ENCODE assay signal across 1 cellular context in the genomic region with DNA sequence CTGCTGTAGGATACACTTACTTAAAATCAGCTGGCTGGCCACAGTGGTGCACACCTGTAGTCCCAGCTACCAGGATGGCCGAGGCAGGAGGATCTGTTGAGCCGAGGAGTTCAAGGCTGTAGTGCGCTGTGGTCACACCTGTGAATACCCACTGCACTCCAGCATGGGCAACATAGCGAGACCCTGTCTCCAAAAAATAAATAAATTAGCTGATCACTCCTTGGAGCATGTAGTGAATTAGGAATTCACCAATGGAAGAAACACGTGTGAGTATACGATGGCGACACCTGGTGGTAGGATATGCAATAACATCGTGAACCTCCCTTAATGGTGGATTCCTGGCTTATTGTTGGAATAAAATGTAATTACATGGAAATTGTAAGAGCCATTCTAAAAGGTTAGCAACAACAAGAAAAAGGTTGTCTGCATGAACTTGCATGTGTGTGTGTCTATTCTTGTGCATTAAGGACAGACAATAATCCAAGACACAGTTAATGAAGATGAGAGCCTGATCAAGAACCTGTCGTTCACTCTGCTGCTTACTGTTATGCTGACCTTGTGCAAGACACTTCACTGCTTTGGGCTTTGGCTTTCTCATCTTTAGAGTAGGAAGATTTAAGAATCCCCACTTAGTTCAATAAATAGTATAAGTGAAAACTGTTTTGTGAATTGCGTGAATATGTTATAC.
A peak's percentile ranks its signal among the peaks of the same experiment; 100 is the strongest.
TF ChIP-seq lines count a peak whose summit lies in the region.

No MANE protein-coding gene starts in this region.

TF ChIP-seq in K562, 482 proteins besides CTCF, POLR2A, EP300 and RAD21 (continued from another document):
- TF ChIP-seq, protein P1, sequence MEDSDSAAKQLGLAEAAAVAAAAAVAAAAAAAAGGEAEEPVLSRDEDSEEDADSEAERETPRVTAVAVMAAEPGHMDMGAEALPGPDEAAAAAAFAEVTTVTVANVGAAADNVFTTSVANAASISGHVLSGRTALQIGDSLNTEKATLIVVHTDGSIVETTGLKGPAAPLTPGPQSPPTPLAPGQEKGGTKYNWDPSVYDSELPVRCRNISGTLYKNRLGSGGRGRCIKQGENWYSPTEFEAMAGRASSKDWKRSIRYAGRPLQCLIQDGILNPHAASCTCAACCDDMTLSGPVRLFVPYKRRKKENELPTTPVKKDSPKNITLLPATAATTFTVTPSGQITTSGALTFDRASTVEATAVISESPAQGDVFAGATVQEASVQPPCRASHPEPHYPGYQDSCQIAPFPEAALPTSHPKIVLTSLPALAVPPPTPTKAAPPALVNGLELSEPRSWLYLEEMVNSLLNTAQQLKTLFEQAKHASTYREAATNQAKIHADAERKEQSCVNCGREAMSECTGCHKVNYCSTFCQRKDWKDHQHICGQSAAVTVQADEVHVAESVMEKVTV (CRISPR knock-in tag; IDR thresholded peaks at IDR 0.05) = peak; percentile 74
- TF ChIP-seq SMC3 (conservative IDR thresholded peaks at IDR 0.05; ENCODE audit: insufficient read depth, low read depth, low read length) (peak; percentile 95), SP1 (CRISPR knock-in tag; IDR thresholded peaks at IDR 0.05) (peak; percentile 18; the same call in 1 of the 2 replicates), RFX1 (IDR thresholded peaks at IDR 0.05) (no peak), ATF1 (CRISPR knock-in tag; IDR thresholded peaks at IDR 0.05) (no peak), ATF1 (tag; IDR thresholded peaks at IDR 0.05) (0 out of 2 replicates have a peak, but pooled peaks have one; percentile 31), BRF1 (IDR thresholded peaks at IDR 0.05; ENCODE audit: borderline replicate concordance, extremely low read depth, insufficient read length) (no peak), FOXK2 (conservative IDR thresholded peaks at IDR 0.05 in 1 of 2, IDR thresholded peaks at IDR 0.05 in 1 of 2; ENCODE audit: low read depth in 2 of 2) (0 out of 4 replicates have a peak, but pooled peaks of 1 of the 2 experiments have one; percentile 12), NFYB (IDR thresholded peaks at IDR 0.05; ENCODE audit: extremely low read depth, insufficient read length) (no peak), ARNT (IDR thresholded peaks at IDR 0.05) (peak in 1 of 2 experiments; percentile 52; a peak in 1 of 4 replicates), RB1 (IDR thresholded peaks at IDR 0.05; ENCODE audit: low read depth) (peak; percentile 15; the same call in 1 of the 2 replicates), NFE2 (IDR thresholded peaks at IDR 0.05; ENCODE audit: low read depth) (no peak), FOXM1 (IDR thresholded peaks at IDR 0.05; ENCODE audit: low read depth) (no peak), FOXM1 (CRISPR knock-in tag; IDR thresholded peaks at IDR 0.05; ENCODE audit: low read depth) (no peak), CC2D1A (IDR thresholded peaks at IDR 0.05) (peak; percentile 61; the same call in 1 of the 2 replicates), ZNF384 (IDR thresholded peaks at IDR 0.05; ENCODE audit: low read depth, low read length) (0 out of 2 replicates have a peak, but pooled peaks have one; percentile 32), GATAD2B (IDR thresholded peaks at IDR 0.05; ENCODE audit: borderline replicate concordance) (no peak), ELF4 (CRISPR knock-in tag; IDR thresholded peaks at IDR 0.05) (no peak), MYC (IDR thresholded peaks at IDR 0.05; ENCODE audit: low read depth, low read length) (peak; percentile 72), MYC (CRISPR knock-in tag; IDR thresholded peaks at IDR 0.05; ENCODE audit: borderline replicate concordance, low read depth) (no peak)
- TF ChIP-seq, protein P2, sequence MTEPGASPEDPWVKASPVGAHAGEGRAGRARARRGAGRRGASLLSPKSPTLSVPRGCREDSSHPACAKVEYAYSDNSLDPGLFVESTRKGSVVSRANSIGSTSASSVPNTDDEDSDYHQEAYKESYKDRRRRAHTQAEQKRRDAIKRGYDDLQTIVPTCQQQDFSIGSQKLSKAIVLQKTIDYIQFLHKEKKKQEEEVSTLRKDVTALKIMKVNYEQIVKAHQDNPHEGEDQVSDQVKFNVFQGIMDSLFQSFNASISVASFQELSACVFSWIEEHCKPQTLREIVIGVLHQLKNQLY (CRISPR knock-in tag; conservative IDR thresholded peaks at IDR 0.05) = no peak
- TF ChIP-seq, protein P3, sequence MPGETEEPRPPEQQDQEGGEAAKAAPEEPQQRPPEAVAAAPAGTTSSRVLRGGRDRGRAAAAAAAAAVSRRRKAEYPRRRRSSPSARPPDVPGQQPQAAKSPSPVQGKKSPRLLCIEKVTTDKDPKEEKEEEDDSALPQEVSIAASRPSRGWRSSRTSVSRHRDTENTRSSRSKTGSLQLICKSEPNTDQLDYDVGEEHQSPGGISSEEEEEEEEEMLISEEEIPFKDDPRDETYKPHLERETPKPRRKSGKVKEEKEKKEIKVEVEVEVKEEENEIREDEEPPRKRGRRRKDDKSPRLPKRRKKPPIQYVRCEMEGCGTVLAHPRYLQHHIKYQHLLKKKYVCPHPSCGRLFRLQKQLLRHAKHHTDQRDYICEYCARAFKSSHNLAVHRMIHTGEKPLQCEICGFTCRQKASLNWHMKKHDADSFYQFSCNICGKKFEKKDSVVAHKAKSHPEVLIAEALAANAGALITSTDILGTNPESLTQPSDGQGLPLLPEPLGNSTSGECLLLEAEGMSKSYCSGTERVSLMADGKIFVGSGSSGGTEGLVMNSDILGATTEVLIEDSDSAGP (CRISPR knock-in tag; IDR thresholded peaks at IDR 0.05) = 0 out of 2 replicates have a peak, but pooled peaks have one; percentile 51
- TF ChIP-seq, protein P4, sequence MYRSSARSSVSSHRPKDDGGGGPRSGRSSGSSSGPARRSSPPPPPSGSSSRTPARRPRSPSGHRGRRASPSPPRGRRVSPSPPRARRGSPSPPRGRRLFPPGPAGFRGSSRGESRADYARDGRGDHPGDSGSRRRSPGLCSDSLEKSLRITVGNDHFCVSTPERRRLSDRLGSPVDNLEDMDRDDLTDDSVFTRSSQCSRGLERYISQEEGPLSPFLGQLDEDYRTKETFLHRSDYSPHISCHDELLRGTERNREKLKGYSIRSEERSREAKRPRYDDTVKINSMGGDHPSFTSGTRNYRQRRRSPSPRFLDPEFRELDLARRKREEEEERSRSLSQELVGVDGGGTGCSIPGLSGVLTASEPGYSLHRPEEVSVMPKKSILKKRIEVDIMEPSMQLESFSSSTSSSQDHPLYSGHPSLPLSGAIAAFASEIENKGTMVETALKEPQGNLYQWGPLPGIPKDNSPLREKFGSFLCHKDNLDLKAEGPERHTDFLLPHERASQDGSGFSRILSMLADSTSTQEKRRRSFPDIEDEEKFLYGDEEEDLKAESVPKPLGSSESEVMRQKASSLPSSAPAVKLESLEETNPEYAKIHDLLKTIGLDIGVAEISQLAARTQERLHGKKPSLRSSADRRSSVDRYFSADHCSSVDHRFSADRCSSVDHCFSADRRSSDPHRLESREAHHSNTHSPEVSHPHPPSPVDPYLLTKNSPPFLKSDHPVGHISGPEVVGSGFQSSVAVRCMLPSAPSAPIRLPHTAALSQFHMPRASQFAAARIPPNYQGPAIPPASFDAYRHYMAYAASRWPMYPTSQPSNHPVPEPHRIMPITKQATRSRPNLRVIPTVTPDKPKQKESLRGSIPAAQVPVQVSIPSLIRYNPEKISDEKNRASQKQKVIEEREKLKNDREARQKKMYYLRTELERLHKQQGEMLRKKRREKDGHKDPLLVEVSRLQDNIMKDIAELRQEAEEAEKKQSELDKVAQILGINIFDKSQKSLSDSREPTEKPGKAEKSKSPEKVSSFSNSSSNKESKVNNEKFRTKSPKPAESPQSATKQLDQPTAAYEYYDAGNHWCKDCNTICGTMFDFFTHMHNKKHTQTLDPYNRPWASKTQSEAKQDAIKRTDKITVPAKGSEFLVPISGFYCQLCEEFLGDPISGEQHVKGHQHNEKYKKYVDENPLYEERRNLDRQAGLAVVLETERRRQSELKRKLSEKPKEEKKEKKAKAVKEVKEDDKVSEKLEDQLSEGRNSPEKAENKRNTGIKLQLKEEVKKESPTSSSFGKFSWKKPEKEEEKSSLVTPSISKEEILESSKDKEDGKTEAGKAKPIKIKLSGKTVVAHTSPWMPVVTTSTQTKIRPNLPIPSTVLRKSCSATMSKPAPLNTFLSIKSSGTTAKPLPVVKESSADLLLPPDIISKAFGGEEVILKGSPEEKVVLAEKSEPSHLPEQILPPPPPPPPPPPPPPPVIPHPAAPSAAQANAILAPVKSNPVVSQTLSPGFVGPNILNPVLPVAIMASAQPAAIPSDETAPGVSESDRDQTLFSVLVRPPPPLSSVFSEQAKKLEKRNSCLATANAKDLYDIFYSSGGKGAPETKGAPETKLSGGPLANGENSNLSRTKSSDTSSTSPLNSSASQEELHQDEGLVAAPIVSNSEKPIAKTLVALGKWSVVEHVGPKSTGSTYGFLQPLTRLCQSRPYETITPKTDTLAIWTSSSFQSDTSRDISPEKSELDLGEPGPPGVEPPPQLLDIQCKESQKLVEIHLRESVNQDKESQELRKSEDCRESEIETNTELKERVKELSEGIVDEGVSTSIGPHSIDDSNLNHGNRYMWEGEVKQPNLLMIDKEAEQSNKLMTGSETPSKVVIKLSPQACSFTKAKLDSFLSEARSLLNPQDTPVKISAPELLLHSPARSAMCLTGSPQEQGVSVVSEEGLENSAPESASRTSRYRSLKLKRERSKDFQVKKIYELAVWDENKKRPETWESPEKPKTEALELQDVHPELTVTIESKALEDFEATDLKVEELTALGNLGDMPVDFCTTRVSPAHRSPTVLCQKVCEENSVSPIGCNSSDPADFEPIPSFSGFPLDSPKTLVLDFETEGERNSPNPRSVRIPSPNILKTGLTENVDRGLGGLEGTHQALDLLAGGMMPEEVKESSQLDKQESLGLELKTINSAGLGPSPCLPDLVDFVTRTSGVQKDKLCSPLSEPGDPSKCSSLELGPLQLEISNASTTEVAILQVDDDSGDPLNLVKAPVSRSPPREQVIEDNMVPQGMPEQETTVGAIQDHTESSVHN (IDR thresholded peaks at IDR 0.05; ENCODE audit: borderline replicate concordance in 1 of 2, low read depth in 1 of 2) = no peak
